ENCODE assay signal across 22 cellular contexts in the genomic region with DNA sequence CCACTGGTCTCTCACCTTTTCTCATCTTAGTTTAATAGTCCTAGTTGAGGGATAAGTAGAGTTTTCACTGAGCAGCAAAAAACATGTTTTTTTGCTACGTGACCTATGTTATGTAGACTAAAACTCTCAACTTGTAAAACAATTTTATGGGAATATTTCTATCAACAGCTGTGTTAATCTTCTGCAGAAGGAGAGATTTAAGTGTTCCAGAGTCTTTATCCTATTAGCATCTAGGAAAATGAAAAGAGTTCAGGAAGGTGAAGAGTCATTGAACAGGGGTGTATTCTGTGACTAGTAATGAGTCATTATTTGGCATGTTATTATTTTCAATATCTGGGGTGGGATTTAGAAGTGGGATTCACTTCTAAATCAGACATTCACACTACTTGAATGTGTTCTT. TPM values are rescaled to one million over a fixed set of nuclear protein-coding genes. Genes with fewer than 3 reads are reported as not detected.
A peak's percentile ranks its signal among the peaks of the same experiment; 100 is the strongest.
DNase-seq lines count a peak whose midpoint lies in the region; FAIRE-seq and TF ChIP-seq lines count a peak whose summit lies in the region.
"Had no signal": no experiment of that assay in that cellular context is flagged by ENCODE, and none has a peak within 500 bp of the region (broad histone marks: within the 10 kb centered on the region; RNA-seq: fewer than 3 reads in every experiment).

No MANE protein-coding gene starts in this region.

- H3K4me1 ChIP-seq in endothelial cell of umbilical vein (ENCODE audit: control insufficient read depth, extremely low read depth, insufficient read depth, low read length), result peaks cover 23% of the 10 kb centered on the region
- H3K4me1 ChIP-seq in colonic mucosa, result no peaks in the 10 kb centered on the region
- H3K4me1 ChIP-seq: BLaER1, Caco-2 had no signal

- H3K36me3 ChIP-seq in bronchial epithelial cell (ENCODE audit: control insufficient read depth, insufficient read depth, low read length) (no peaks in the 10 kb centered on the region), endothelial cell of umbilical vein (ENCODE audit: control insufficient read depth in 2 of 2, extremely low read depth in 1 of 2, insufficient read depth in 2 of 2, low read length in 2 of 2) (no peaks in the 10 kb centered on the region), colonic mucosa (no peaks in the 10 kb centered on the region)
- H3K36me3 ChIP-seq: BLaER1 had no signal

- intact Hi-C loops in endothelial cell of umbilical vein (cut with micrococcal nuclease), result loop anchor here (2.0 kb wide), 1 partner anchor 43 kb away; the partner anchor contains the start of gene RRAGB
- intact Hi-C loops in colonic mucosa (cut with DNase I), result no loop called here

- POLR2A ChIA-PET in endothelial cell of umbilical vein (lab: Charles Lee), result no interaction called here

- no peak overlapping the region for H2AFZ ChIP-seq in endothelial cell of umbilical vein (ENCODE audit: low read depth, low read length)
- H2AFZ ChIP-seq: GM23248 had no signal

- no TSS peak for BruUV-seq in endothelial cell of umbilical vein (replicated peaks; lab: Mats Ljungman, UMichigan)

- peak overlapping the region; percentile 31 for H3K4me2 ChIP-seq in endothelial cell of umbilical vein (ENCODE audit: insufficient read depth, low read length)
- H3K4me2 ChIP-seq: BLaER1 had no signal

- H3K9me3 ChIP-seq in endothelial cell of umbilical vein (replicated peaks; ENCODE audit: control insufficient read depth, insufficient read depth, low read length), result no peaks in the 10 kb centered on the region
- no peaks in the 10 kb centered on the region for H3K9me3 ChIP-seq in colonic mucosa
- H3K9me3 ChIP-seq: BLaER1, Caco-2 had no signal

- DNase-seq in ELR (ENCODE audit: low read depth) (peak; percentile 1), bronchial epithelial cell (ENCODE audit: low read depth) (peak; percentile 5), endothelial cell of umbilical vein (ENCODE audit: low read depth, low spot score) (peak; percentile 10), colonic mucosa (no peak), RPMI8226 (no peak), iPS-NIHi11 (ENCODE audit: low spot score) (no peak)
- DNase-seq: Caco-2; CD4-positive, CD25-positive, alpha-beta regulatory T cell; CD8-positive, alpha-beta T cell; DMS153; DND-41; GDM1; GM23248; H7; HCEC 1CT had no signal

- H3K4me3 ChIP-seq in bronchial epithelial cell (ENCODE audit: low read depth, low read length) (no peak overlapping the region), endothelial cell of umbilical vein (replicated peaks in 1 of 3; ENCODE audit: insufficient read depth in 1 of 3, low read depth in 1 of 3, low read length in 3 of 3) (no peak overlapping the region), colonic mucosa (no peak overlapping the region)
- H3K4me3 ChIP-seq: BLaER1, GM12878, GM23248 had no signal

- TF ChIP-seq POLR2A in endothelial cell of umbilical vein (IDR thresholded peaks at IDR 0.05; ENCODE audit: low read depth, low read length), result no peak

- TF ChIP-seq CTCF in bronchial epithelial cell (IDR thresholded peaks at IDR 0.05; ENCODE audit: insufficient read depth, low read length, severe bottlenecking) (no peak), endothelial cell of umbilical vein (IDR thresholded peaks at IDR 0.05; ENCODE audit: extremely low read depth in 1 of 2, insufficient read depth in 1 of 2, low read depth in 1 of 2, low read length in 2 of 2) (no peak), colonic mucosa (IDR thresholded peaks at IDR 0.05) (no peak)

- H3K27ac ChIP-seq in endothelial cell of umbilical vein (ENCODE audit: insufficient read depth, low read depth, low read length) (no peak overlapping the region), colonic mucosa (no peak overlapping the region)
- H3K27ac ChIP-seq: 22Rv1, BLaER1, C4-2B, GM23248 had no signal

- CTCF ChIA-PET in endothelial cell of umbilical vein (lab: Charles Lee), result no interaction called here

- no peaks in the 10 kb centered on the region for H3K27me3 ChIP-seq in bronchial epithelial cell (ENCODE audit: control insufficient read depth, insufficient read depth, low read length)
- H3K27me3 ChIP-seq in endothelial cell of umbilical vein (ENCODE audit: control insufficient read depth in 2 of 2, insufficient read depth in 2 of 2, low read length in 2 of 2), result no peaks in the 10 kb centered on the region
- H3K27me3 ChIP-seq in colonic mucosa, result no peaks in the 10 kb centered on the region

- H4K20me1 ChIP-seq in endothelial cell of umbilical vein (replicated peaks; ENCODE audit: control insufficient read depth, extremely low read depth, insufficient read depth, low read length), result no peaks in the 10 kb centered on the region
- H4K20me1 ChIP-seq: BLaER1 had no signal

- dilution Hi-C loops in endothelial cell of umbilical vein (cut with MboI; ENCODE audit: extremely low pct_ligation_motif_present, low sequenced_read_pairs), result no loop called here

- H3K9me1 ChIP-seq in endothelial cell of umbilical vein (replicated peaks; ENCODE audit: control insufficient read depth, extremely low read depth, insufficient read depth, low read length), result no peaks in the 10 kb centered on the region

- H3K9ac ChIP-seq in endothelial cell of umbilical vein (replicated peaks; ENCODE audit: extremely low read depth, insufficient read depth, low read length) (no peak overlapping the region), colonic mucosa (ENCODE audit: low read depth in 2 of 2, low read length in 2 of 2) (no peak overlapping the region)
- H3K9ac ChIP-seq: BLaER1, GM23248 had no signal

- H3K79me2 ChIP-seq in endothelial cell of umbilical vein (ENCODE audit: control insufficient read depth, insufficient read depth, low read length), result no peaks in the 10 kb centered on the region

- FAIRE-seq in bronchial epithelial cell (lab: Jason Lieb, UNC), result no peak
- peak; percentile 61 for FAIRE-seq in endothelial cell of umbilical vein (lab: Jason Lieb, UNC)
- FAIRE-seq: A204.1, GM19239, H1 had no signal

TF ChIP-seq in endothelial cell of umbilical vein, 7 proteins besides CTCF, POLR2A, EP300 and RAD21:
- peak; percentile 29 for TF ChIP-seq GATA2 (IDR thresholded peaks at IDR 0.05; ENCODE audit: insufficient read depth, insufficient read length, low read depth, low read length)
- TF ChIP-seq JUN (IDR thresholded peaks at IDR 0.05; ENCODE audit: borderline replicate concordance, insufficient read depth, insufficient read length, low read depth), result no peak
- TF ChIP-seq FOS (IDR thresholded peaks at IDR 0.05; ENCODE audit: borderline replicate concordance, insufficient read depth, low read length), result peak; percentile 50
TF ChIP-seq in endothelial cell of umbilical vein: peak in this region for 2.

RNA-seq across cellular contexts. Expression of gene RRAGB, which starts 41.9 kb away (rescaled TPM):
- total RNA-seq in bronchial epithelial cell (16.9 and 17.1 TPM in 2 replicates), endothelial cell of umbilical vein (12.3 and 14.3 TPM in 2 replicates), colonic mucosa (10 to 100 TPM in 1 of 2 donors, 1 to 10 TPM in 1; 6.3 to 10.5 TPM)
- 18.0 and 19.7 TPM in 2 replicates for polyA plus RNA-seq in endothelial cell of umbilical vein
- polyA plus RNA-seq in endothelial cell of umbilical vein (2011; cell fraction: cytosol; rRNA removed), result 12.3 and 16.2 TPM in 2 replicates
- 96.3 and 130 TPM in 2 replicates for polyA plus RNA-seq in endothelial cell of umbilical vein (2011; cell fraction: nucleus; rRNA removed)
- 20.2 and 22.6 TPM in 2 replicates for polyA plus RNA-seq in endothelial cell of umbilical vein (2012)
- 48.2 and 49.1 TPM in 2 replicates for polyA minus RNA-seq in endothelial cell of umbilical vein
- polyA minus RNA-seq in endothelial cell of umbilical vein (2011; cell fraction: cytosol; rRNA and poly(A)+ RNA removed), result 12.5 TPM
- polyA minus RNA-seq in endothelial cell of umbilical vein (2011; cell fraction: nucleus; rRNA and poly(A)+ RNA removed), result 38.6 and 51.6 TPM in 2 replicates

Comparison
In these comparisons a context has a peak if more than half of its experiments do, and no peak if none do; other contexts are left out.
1. DNase-seq: peak in ELR (single experiment), bronchial epithelial cell (single experiment) and endothelial cell of umbilical vein (single experiment); none in colonic mucosa (single experiment), RPMI8226 (single experiment) and iPS-NIHi11 (single experiment).